ENCODE assay signal across 8 cellular contexts in the genomic region with DNA sequence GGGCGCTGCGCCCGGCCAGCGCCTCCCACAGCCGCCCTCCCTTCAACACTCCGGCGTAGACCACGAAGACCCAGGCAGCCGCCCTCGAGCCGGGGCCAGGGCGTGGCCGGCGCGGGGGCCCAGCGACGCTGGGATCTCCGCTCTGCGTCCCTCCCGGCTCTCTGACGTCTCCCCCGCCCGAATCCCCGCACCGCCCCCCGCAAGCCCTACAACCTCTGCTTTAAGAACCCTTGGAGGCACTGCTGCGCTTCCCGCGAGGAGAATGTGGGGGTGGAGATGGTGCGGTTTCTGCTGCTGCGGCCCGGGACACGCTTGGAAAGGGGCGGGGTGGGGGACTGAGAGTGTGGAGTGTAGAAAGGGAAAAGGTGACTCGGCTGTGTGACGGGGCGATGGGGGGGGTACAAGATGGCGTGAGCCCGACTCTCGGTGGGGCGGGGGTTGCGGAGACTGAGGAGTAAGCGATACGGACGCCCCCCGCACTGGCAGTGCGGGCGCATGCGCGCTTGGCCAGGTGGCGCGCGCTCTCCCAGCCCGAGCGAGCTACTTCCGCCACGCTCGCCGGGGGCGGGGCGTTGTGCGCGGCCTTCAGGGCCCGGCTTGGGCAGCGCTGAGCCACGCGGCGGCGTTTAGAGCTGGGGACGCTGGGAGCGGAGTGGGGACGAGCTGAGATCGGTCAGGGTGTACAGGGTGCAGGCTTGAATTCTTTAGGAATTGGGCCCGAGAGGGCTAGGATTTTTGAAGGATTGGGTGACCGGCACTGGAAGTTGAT. TPM values are rescaled to one million over a fixed set of nuclear protein-coding genes. Genes with fewer than 3 reads are reported as not detected.
A peak's percentile ranks its signal among the peaks of the same experiment; 100 is the strongest.
DNase-seq lines count a peak whose midpoint lies in the region; ATAC-seq and TF ChIP-seq lines count a peak whose summit lies in the region.

A gene (minus strand): TSS at position 380 of the 769 bp plus-strand sequence.

- DNase-seq in GM12865 (ENCODE audit: low read depth) = peak; percentile 97
- DNase-seq in NCI-H1105 (lab: John Stamatoyannopoulos, UW) = peak; percentile 91
- peak; percentile 83 to 93 for DNase-seq in SW 1271 (lab: John Stamatoyannopoulos, UW)
- DNase-seq in adipocyte (ENCODE audit: low read depth) = peak; percentile 97
- peak; percentile 88 to 94 for DNase-seq in heart right ventricle
- peak; percentile 75 to 98 (median 89) for DNase-seq in posterior cingulate gyrus
- DNase-seq in upper lobe of left lung = peak; percentile 93 to 99

- ATAC-seq in HG02623 (IDR thresholded peaks at IDR 0.05; ENCODE audit: unreplicated experiment) = peak; percentile 92
- ATAC-seq in heart right ventricle = peak; percentile 96 to 99 (median 98)
- peak; percentile 97 to 98 for ATAC-seq in upper lobe of left lung (ENCODE audit: low FRiP score in 2 of 2)

- H3K36me3 ChIP-seq in adipocyte (ENCODE audit: control insufficient read depth, insufficient read depth, low read length, severe bottlenecking) = no peaks in the 10 kb centered on the region
- no peaks in the 10 kb centered on the region for H3K36me3 ChIP-seq in heart right ventricle
- H3K36me3 ChIP-seq in upper lobe of left lung = no peaks in the 10 kb centered on the region

- H3K9ac ChIP-seq in adipocyte (ENCODE audit: low read length) = peak within 1 kb of the TSS; percentile 98

- no peaks in the 10 kb centered on the region for H3K27me3 ChIP-seq in adipocyte (replicated peaks; ENCODE audit: control insufficient read depth, insufficient read depth, low read length)
- no peaks in the 10 kb centered on the region for H3K27me3 ChIP-seq in heart right ventricle
- H3K27me3 ChIP-seq in upper lobe of left lung = no peaks in the 10 kb centered on the region

- 0% methylated on average over 70 to 75 of the region's 75 CpGs for WGBS in heart right ventricle, 2 donors
- WGBS in upper lobe of left lung, 2 donors = 1% methylated on average over 20 to 56 of the region's 75 CpGs

- peak within 1 kb of the TSS; percentile 93 to 98 (median 94) for H3K27ac ChIP-seq in heart right ventricle
- H3K27ac ChIP-seq in upper lobe of left lung = peak within 1 kb of the TSS; percentile 95 to 99 (median 96)

- H3K9me3 ChIP-seq in adipocyte (ENCODE audit: control insufficient read depth, low read length) (no peaks in the 10 kb centered on the region), heart right ventricle (no peaks in the 10 kb centered on the region), upper lobe of left lung (no peaks in the 10 kb centered on the region)

- TF ChIP-seq CTCF in GM12865 (IDR thresholded peaks at IDR 0.05; ENCODE audit: insufficient read depth, low read depth, low read length, missing control alignments) (peak; percentile 22), heart right ventricle (IDR thresholded peaks at IDR 0.05) (peak in 6 of 9 donors; percentile 12 to 52 (median 36)), upper lobe of left lung (IDR thresholded peaks at IDR 0.05) (peak in 4 of 6 experiments; percentile 7 to 48 (median 34))

- intact Hi-C loops in heart right ventricle (cut with DNase I) (no loop called here), posterior cingulate gyrus (cut with DNase I) (no loop called here)

- TF ChIP-seq EP300 in upper lobe of left lung (IDR thresholded peaks at IDR 0.05) = no peak

- peaks cover 18% of the 10 kb centered on the region for H3K4me1 ChIP-seq in adipocyte (ENCODE audit: control insufficient read depth, insufficient read depth, low read length)
- H3K4me1 ChIP-seq in heart right ventricle = peaks cover 0 to 24% (median 12%) of the 10 kb centered on the region in 9 donors
- H3K4me1 ChIP-seq in upper lobe of left lung = peaks cover 0 to 21% (median 9%) of the 10 kb centered on the region in 4 donors

- H3K4me3 ChIP-seq in GM12865 (ENCODE audit: low read depth, low read length) = peak within 1 kb of the TSS; percentile 84
- peak within 1 kb of the TSS; percentile 97 for H3K4me3 ChIP-seq in adipocyte (ENCODE audit: low read length)
- peak within 1 kb of the TSS; percentile 66 to 95 (median 82) for H3K4me3 ChIP-seq in heart right ventricle
- peak within 1 kb of the TSS; percentile 62 to 88 (median 78) for H3K4me3 ChIP-seq in upper lobe of left lung

- peak in 3 of 4 donors; percentile 61 to 88 (median 76) for TF ChIP-seq POLR2A in upper lobe of left lung (IDR thresholded peaks at IDR 0.05)

RNA-seq across cellular contexts. Expression of the gene that starts here (rescaled TPM):
- total RNA-seq in heart right ventricle = 1 to 10 TPM; 2.1 to 6.2 (median 3.5) TPM
- 1 to 10 TPM; 2.8 to 6.1 TPM for polyA plus RNA-seq in heart right ventricle
- total RNA-seq in upper lobe of left lung = 10 to 100 TPM in 2 of 6 donors, 1 to 10 TPM in 4; 6.4 to 45.1 (median 8.9) TPM

Comparison
In these comparisons a context has a peak if more than half of its experiments do, and no peak if none do; other contexts are left out.
1. Peak in every context shown above with its lines: DNase-seq, ATAC-seq, H3K4me3 ChIP-seq and H3K27ac ChIP-seq.